Comparison of ENCODE assay signal across 10 cellular contexts in the genomic region with DNA sequence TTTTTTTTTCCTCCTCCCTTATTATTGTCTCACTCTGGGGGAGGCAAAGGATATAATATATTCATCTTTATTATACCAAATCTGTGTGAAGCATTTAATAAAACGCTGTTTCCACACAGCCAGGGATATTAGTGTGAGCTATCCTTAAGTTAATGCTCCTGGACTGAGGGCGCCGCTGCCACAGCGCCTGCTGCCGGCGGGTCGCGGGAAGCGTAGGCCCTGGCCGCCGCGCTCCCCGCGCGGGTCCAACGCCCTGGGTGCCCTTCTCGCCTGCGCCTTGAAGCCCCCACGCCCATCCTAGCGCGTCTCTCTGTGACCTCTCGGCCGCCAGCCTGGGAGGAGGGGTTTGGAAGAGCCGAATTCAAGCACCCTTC. TPM values are rescaled to one million over a fixed set of nuclear protein-coding genes. Genes with fewer than 3 reads are reported as not detected.
DNase-seq lines count a peak whose midpoint lies in the region; ATAC-seq and TF ChIP-seq lines count a peak whose summit lies in the region.
"Had no signal": no experiment of that assay in that cellular context is flagged by ENCODE, and none has a peak within 500 bp of the region (broad histone marks: within the 10 kb centered on the region; RNA-seq: fewer than 3 reads in every experiment).

No MANE protein-coding gene starts in this region.

- H3K4me3 Mint-ChIP-seq in activated CD4-positive, alpha-beta T cell treated with anti-CD3 and anti-CD28 coated beads for 36 hours: no peak overlapping the region
- no peak overlapping the region for H3K4me3 Mint-ChIP-seq in activated T-cell treated with anti-CD3 and anti-CD28 coated beads, Interleukin-2, amount 50 U/mL, for 24 hours
- no peak overlapping the region for H3K4me3 Mint-ChIP-seq in stimulated activated effector memory CD8-positive, alpha-beta T cell treated with anti-CD3 and anti-CD28 coated beads, Interleukin-12 subunit alpha, Interleukin-12 subunit beta, amount 100 ng/mL, for 72 hours

- H3K27ac Mint-ChIP-seq in activated CD4-positive, alpha-beta T cell treated with anti-CD3 and anti-CD28 coated beads for 36 hours: no peak overlapping the region
- no peak overlapping the region for H3K27ac Mint-ChIP-seq in activated T-cell treated with anti-CD3 and anti-CD28 coated beads, Interleukin-2, amount 50 U/mL, for 24 hours
- no peak overlapping the region for H3K27ac Mint-ChIP-seq in stimulated activated effector memory CD8-positive, alpha-beta T cell treated with anti-CD3 and anti-CD28 coated beads, Interleukin-12 subunit alpha, Interleukin-12 subunit beta, amount 100 ng/mL, for 72 hours

- H3K4me1 ChIP-seq in cardiac muscle cell (ENCODE audit: low read depth): no peaks in the 10 kb centered on the region

- H3K36me3 Mint-ChIP-seq in activated CD4-positive, alpha-beta T cell treated with anti-CD3 and anti-CD28 coated beads for 36 hours (ENCODE audit: low read depth): no peaks in the 10 kb centered on the region
- H3K36me3 Mint-ChIP-seq in activated T-cell treated with anti-CD3 and anti-CD28 coated beads, Interleukin-2, amount 50 U/mL, for 24 hours (ENCODE audit: low read depth): no peaks in the 10 kb centered on the region
- H3K36me3 Mint-ChIP-seq in stimulated activated effector memory CD8-positive, alpha-beta T cell treated with anti-CD3 and anti-CD28 coated beads, Interleukin-12 subunit alpha, Interleukin-12 subunit beta, amount 100 ng/mL, for 72 hours: no peaks in the 10 kb centered on the region

- peaks cover 57% of the 10 kb centered on the region for H3K27me3 Mint-ChIP-seq in activated CD4-positive, alpha-beta T cell treated with anti-CD3 and anti-CD28 coated beads for 36 hours
- peaks cover 90% of the 10 kb centered on the region for H3K27me3 Mint-ChIP-seq in activated T-cell treated with anti-CD3 and anti-CD28 coated beads, Interleukin-2, amount 50 U/mL, for 24 hours

- peaks cover 21% of the 10 kb centered on the region for H3K4me1 Mint-ChIP-seq in activated CD4-positive, alpha-beta T cell treated with anti-CD3 and anti-CD28 coated beads for 36 hours
- H3K4me1 Mint-ChIP-seq in activated T-cell treated with anti-CD3 and anti-CD28 coated beads, Interleukin-2, amount 50 U/mL, for 24 hours (ENCODE audit: low read depth): peaks cover 20% of the 10 kb centered on the region
- H3K4me1 Mint-ChIP-seq in stimulated activated effector memory CD8-positive, alpha-beta T cell treated with anti-CD3 and anti-CD28 coated beads, Interleukin-12 subunit alpha, Interleukin-12 subunit beta, amount 100 ng/mL, for 72 hours: peaks cover 24% of the 10 kb centered on the region

- no peak overlapping the region for H3K4me3 ChIP-seq in cardiac muscle cell

- POLR2A ChIA-PET in activated CD4-positive, alpha-beta T cell treated with anti-CD3 and anti-CD28 coated beads for 36 hours (lab: Charles Lee): no interaction called here

- peak; percentile 81 for ATAC-seq in activated CD4-positive, alpha-beta T cell treated with anti-CD3 and anti-CD28 coated beads for 36 hours
- ATAC-seq in stimulated activated effector memory CD8-positive, alpha-beta T cell treated with anti-CD3 and anti-CD28 coated beads, Interleukin-12 subunit alpha, Interleukin-12 subunit beta, amount 100 ng/mL, for 72 hours: peak; percentile 69

- peaks cover 99% of the 10 kb centered on the region for H3K27me3 ChIP-seq in cardiac muscle cell

- H3K27ac ChIP-seq in cardiac muscle cell: no peak overlapping the region

- H3K9me3 Mint-ChIP-seq in activated CD4-positive, alpha-beta T cell treated with anti-CD3 and anti-CD28 coated beads for 36 hours (ENCODE audit: low read depth): no peaks in the 10 kb centered on the region
- no peaks in the 10 kb centered on the region for H3K9me3 Mint-ChIP-seq in activated T-cell treated with anti-CD3 and anti-CD28 coated beads, Interleukin-2, amount 50 U/mL, for 24 hours
- no peaks in the 10 kb centered on the region for H3K9me3 Mint-ChIP-seq in stimulated activated effector memory CD8-positive, alpha-beta T cell treated with anti-CD3 and anti-CD28 coated beads, Interleukin-12 subunit alpha, Interleukin-12 subunit beta, amount 100 ng/mL, for 72 hours

- DNase-seq in activated CD4-positive, alpha-beta T cell treated with anti-CD3 and anti-CD28 coated beads for 36 hours: peak; percentile 63
- no peak for DNase-seq in activated CD4-positive, alpha-beta T cell treated with anti-CD3 and anti-CD28 coated beads for 4 hours
- DNase-seq in activated T-cell treated with anti-CD3 and anti-CD28 coated beads, Interleukin-2, amount 50 U/mL, for 24 hours: peak; percentile 50
- DNase-seq in cardiac muscle cell (ENCODE audit: low read depth in 1 of 2, low spot score in 1 of 2) (peak; percentile 32 to 64), NCI-H2081 treated with DMSO at 0.1 percent for 48 hours (lab: John Stamatoyannopoulos, UW) (no peak), cerebellar cortex (ENCODE audit: low spot score) (no peak)
- DNase-seq in stimulated activated effector memory CD8-positive, alpha-beta T cell treated with anti-CD3 and anti-CD28 coated beads, Interleukin-12 subunit alpha, Interleukin-12 subunit beta, amount 100 ng/mL, for 72 hours (ENCODE audit: low spot score in 2 of 2): no peak
- no peak for DNase-seq in central memory CD4-positive, alpha-beta T cell
- DNase-seq: NCI-H510A had no signal

- H3K9me3 ChIP-seq in cardiac muscle cell (ENCODE audit: low read depth): no peaks in the 10 kb centered on the region

- TF ChIP-seq CTCF in cardiac muscle cell (IDR thresholded peaks at IDR 0.05; ENCODE audit: low read depth, low read length): peak; percentile 89

- intact Hi-C loops in activated CD4-positive, alpha-beta T cell treated with anti-CD3 and anti-CD28 coated beads for 36 hours (cut with DNase I, micrococcal nuclease): loop anchor here in 1 of 2 experiments (1.0 to 10.0 kb wide), 2 partner anchors 24 to 1704 kb away; partner anchors contain the start of gene NKX2-3

- CTCF ChIA-PET in activated CD4-positive, alpha-beta T cell treated with anti-CD3 and anti-CD28 coated beads for 36 hours (lab: Charles Lee): interaction anchor here (0.6 to 4.7 kb wide), 13 partner anchors 12 to 711 kb away, joined by 3 to 47 read pairs (median 4); no protein-coding TSS in a partner anchor

- H3K36me3 ChIP-seq in cardiac muscle cell: no peaks in the 10 kb centered on the region

RNA-seq across cellular contexts. Expression of gene LBX1, which starts 9.5 kb away (rescaled TPM):
- not detected for total RNA-seq in activated CD4-positive, alpha-beta T cell treated with anti-CD3 and anti-CD28 coated beads for 36 hours
- not detected in 2 replicates for total RNA-seq in cardiac muscle cell
- polyA plus RNA-seq in cardiac muscle cell: not detected in 2 replicates
- total RNA-seq: A673 had no signal

Comparison
In these comparisons a context has a peak if more than half of its experiments do, and no peak if none do; other contexts are left out.
1. DNase-seq: peak in activated CD4-positive, alpha-beta T cell treated with anti-CD3 and anti-CD28 coated beads for 36 hours (single experiment), activated T-cell treated with anti-CD3 and anti-CD28 coated beads, Interleukin-2, amount 50 U/mL, for 24 hours (single experiment) and cardiac muscle cell (2 of 2); none in activated CD4-positive, alpha-beta T cell treated with anti-CD3 and anti-CD28 coated beads for 4 hours (0 of 2), stimulated activated effector memory CD8-positive, alpha-beta T cell treated with anti-CD3 and anti-CD28 coated beads, Interleukin-12 subunit alpha, Interleukin-12 subunit beta, amount 100 ng/mL, for 72 hours (0 of 2), NCI-H2081 treated with DMSO at 0.1 percent for 48 hours (single experiment), cerebellar cortex (single experiment) and central memory CD4-positive, alpha-beta T cell (single experiment).